ENCODE assay signal across 19 cellular contexts in genomic region chr5:36891266-36891665, GRCh38.
"Had no signal": no experiment of that assay in that cellular context is flagged by ENCODE, and none has a peak within 500 bp of the region (broad histone marks: within the 10 kb centered on the region; RNA-seq: fewer than 3 reads in every experiment).

No MANE protein-coding gene starts in this region.

- H3K27ac Mint-ChIP-seq: memory B cell; nephron progenitor cell; neural progenitor cell; stimulated activated memory B cell treated with anti-CD40 and anti-IgM and Interleukin-4, amounts not matched to agents 10 μg/mL and 1 μg/mL and 100 μg/mL, for 72 hours had no signal

- H3K9me3 Mint-ChIP-seq: stimulated activated memory B cell treated with anti-CD40 and anti-IgM and Interleukin-4, amounts not matched to agents 10 μg/mL and 1 μg/mL and 100 μg/mL, for 72 hours had no signal

- H3K4me3 Mint-ChIP-seq: memory B cell; nephron progenitor cell; neural progenitor cell; stimulated activated memory B cell treated with anti-CD40 and anti-IgM and Interleukin-4, amounts not matched to agents 10 μg/mL and 1 μg/mL and 100 μg/mL, for 72 hours had no signal

- ATAC-seq: left ventricle myocardium superior; mucosa of descending colon; naive thymus-derived CD4-positive, alpha-beta T cell; right lobe of liver; stimulated activated memory B cell treated with anti-CD40 and anti-IgM and Interleukin-4, amounts not matched to agents 10 μg/mL and 1 μg/mL and 100 μg/mL, for 72 hours; upper lobe of right lung had no signal

- DNase-seq: islet precursor cell; left ventricle myocardium superior; midbrain; mucosa of descending colon; naive thymus-derived CD4-positive, alpha-beta T cell; nephron progenitor cell; occipital lobe; right lobe of liver; stimulated activated CD4-positive, alpha-beta T cell treated with anti-CD3 and anti-CD28 coated beads, Interleukin-1b, Interleukin-23, amount 100 ng/mL, for 48 hours; stimulated activated CD4-positive, alpha-beta T cell treated with anti-CD3 and anti-CD28 coated beads, Interleukin-2, amount 100 ng/mL, for 48 hours; stimulated activated CD4-positive, alpha-beta T cell treated with anti-CD3 and anti-CD28 coated beads, Interleukin-4, amount 100 ng/mL, for 4 hours; stimulated activated CD8-positive, alpha-beta memory T cell treated with anti-CD3 and anti-CD28 coated beads, Interleukin-4, amount 100 ng/mL, for 48 hours; stimulated activated naive CD4-positive, alpha-beta T cell treated with Interleukin-2 at 50 U/mL for 16 hours; tibial artery; trophoblast cell; upper lobe of right lung had no signal

- H3K27me3 Mint-ChIP-seq: memory B cell; naive thymus-derived CD4-positive, alpha-beta T cell; stimulated activated memory B cell treated with anti-CD40 and anti-IgM and Interleukin-4, amounts not matched to agents 10 μg/mL and 1 μg/mL and 100 μg/mL, for 72 hours had no signal

- H3K4me1 Mint-ChIP-seq: nephron progenitor cell, neural progenitor cell had no signal
